In the genomic region with DNA sequence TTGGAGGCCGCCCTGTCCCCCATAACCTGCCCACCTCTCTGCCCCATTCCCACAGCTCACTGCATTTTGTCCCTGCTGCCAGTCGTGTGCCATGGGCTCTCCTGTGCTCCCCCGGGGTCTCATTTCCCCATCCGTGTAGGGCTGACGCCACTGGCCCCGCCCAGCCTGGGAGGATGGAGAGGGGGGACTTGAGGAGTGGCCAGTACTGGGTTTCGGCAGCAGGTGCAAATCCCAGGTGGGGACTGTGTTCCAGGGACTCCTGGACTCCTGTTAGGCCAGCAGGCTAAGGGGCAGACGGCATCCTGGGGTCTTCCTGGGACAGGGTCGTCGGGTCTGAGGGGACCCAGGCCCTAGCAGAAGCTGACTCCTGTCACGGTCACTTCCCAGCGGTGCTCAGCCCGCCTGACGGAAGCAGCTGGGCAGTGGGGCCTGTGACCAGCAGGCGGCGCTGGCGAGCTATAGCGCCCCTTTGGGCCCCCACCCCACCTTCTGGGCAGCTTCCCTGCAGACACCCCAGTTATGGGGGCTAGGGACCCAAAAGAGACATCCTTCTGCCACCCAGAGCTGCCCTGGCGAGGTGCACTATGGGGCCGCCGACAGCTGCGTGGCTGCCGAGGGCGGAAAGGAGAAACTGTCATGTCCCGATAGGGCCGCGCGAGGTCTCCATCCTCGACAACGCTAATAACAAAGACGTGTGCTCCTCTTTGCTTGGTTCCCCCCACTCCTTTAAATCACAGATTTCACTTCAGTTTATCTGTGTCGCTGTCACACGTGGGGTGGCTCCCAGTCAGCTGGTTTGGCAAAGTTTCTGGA, we compare ENCODE assay signal across 9 cellular contexts. TPM values are rescaled to one million over a fixed set of nuclear protein-coding genes. Genes with fewer than 3 reads are reported as not detected.
DNase-seq lines count a peak whose midpoint lies in the region; ATAC-seq and TF ChIP-seq lines count a peak whose summit lies in the region.
"Had no signal": no experiment of that assay in that cellular context is flagged by ENCODE, and none has a peak within 500 bp of the region (broad histone marks: within the 10 kb centered on the region; RNA-seq: fewer than 3 reads in every experiment).

No MANE protein-coding gene starts in this region.

- H3K9me3 Mint-ChIP-seq in activated B cell treated with CpG ODN at 0.5 μM for 24 hours = no peaks in the 10 kb centered on the region

- H3K4me1 Mint-ChIP-seq in activated B cell treated with CpG ODN at 0.5 μM for 24 hours = peaks cover 19% of the 10 kb centered on the region

- no peak for TF ChIP-seq POLR2A in GM18505 (IDR thresholded peaks at IDR 0.05; ENCODE audit: borderline replicate concordance, extremely low read depth, insufficient read depth, insufficient read length)

- H3K4me3 Mint-ChIP-seq in activated B cell treated with CpG ODN at 0.5 μM for 24 hours = peak overlapping the region; percentile 57

- intact Hi-C loops in activated B cell treated with CpG ODN at 0.5 μM for 24 hours (cut with micrococcal nuclease) = loop anchor here (1.0 kb wide), 3 partner anchors 61 to 492 kb away; no protein-coding TSS in a partner anchor

- POLR2A ChIA-PET in activated B cell treated with CpG ODN at 0.5 μM for 24 hours (lab: Charles Lee) = no interaction called here

- no peaks in the 10 kb centered on the region for H3K36me3 Mint-ChIP-seq in activated B cell treated with CpG ODN at 0.5 μM for 24 hours (ENCODE audit: low read depth)

- peaks cover 6% of the 10 kb centered on the region for H3K27me3 Mint-ChIP-seq in activated B cell treated with CpG ODN at 0.5 μM for 24 hours

- CTCF ChIA-PET in activated B cell treated with CpG ODN at 0.5 μM for 24 hours (lab: Charles Lee) = interaction anchor here (0.9 to 2.6 kb wide), 10 partner anchors 8 to 492 kb away, joined by 3 to 28 read pairs (median 4); no protein-coding TSS in a partner anchor

- peak; percentile 52 for DNase-seq in LHCN-M2 (ENCODE audit: low read depth)
- peak; percentile 57 for DNase-seq in activated B cell treated with CpG ODN at 0.5 μM for 24 hours
- peak; percentile 43 for DNase-seq in central memory CD4-positive, alpha-beta T cell
- peak; percentile 35 for DNase-seq in kidney tubule cell (ENCODE audit: low spot score)
- peak; percentile 42 to 53 for DNase-seq in stimulated activated CD4-positive, alpha-beta T cell treated with anti-CD3 and anti-CD28 coated beads, Interleukin-1b, Interleukin-23, amount 100 ng/mL, for 4 hours (ENCODE audit: low read depth in 2 of 2)

- TF ChIP-seq CTCF in GM12872 (IDR thresholded peaks at IDR 0.05; ENCODE audit: insufficient read depth, low read depth, low read length) (peak; percentile 98), activated B cell treated with CpG ODN at 0.5 μM for 24 hours (IDR thresholded peaks at IDR 0.05) (peak; percentile 24)

- ATAC-seq in activated B cell treated with CpG ODN at 0.5 μM for 24 hours (ENCODE audit: low read depth) = peak; percentile 76
- ATAC-seq in GM18505 (IDR thresholded peaks at IDR 0.05; ENCODE audit: unreplicated experiment) = no peak
- ATAC-seq in GM19328 (IDR thresholded peaks at IDR 0.05; ENCODE audit: unreplicated experiment) = no peak

- H3K27ac Mint-ChIP-seq in activated B cell treated with CpG ODN at 0.5 μM for 24 hours = no peak overlapping the region

RNA-seq across cellular contexts. Expression of a gene that starts 1.0 kb away (rescaled TPM):
- total RNA-seq in LHCN-M2 (2014; rRNA removed) (0.75 and 1.6 TPM in 2 replicates), activated B cell treated with CpG ODN at 0.5 μM for 24 hours (5.1 and 5.4 TPM in 2 replicates)
- 0.26 TPM for polyA plus RNA-seq in LHCN-M2 (2012)

RNA-seq across cellular contexts. Expression of a gene that starts 24.4 kb away (rescaled TPM):
- total RNA-seq in LHCN-M2 (2014; rRNA removed) (0.57 TPM in 1 of 2 replicates, not detected in the other), activated B cell treated with CpG ODN at 0.5 μM for 24 hours (not detected in 2 replicates)
- polyA plus RNA-seq in LHCN-M2 (2012) = not detected
- total RNA-seq: pulmonary artery endothelial cell had no signal
